In genomic region chr16:11691771-11692170, GRCh38 we compare ENCODE assay signal across 1 cellular context.
TF ChIP-seq lines count a peak whose summit lies in the region.

No MANE protein-coding gene starts in this region.

TF ChIP-seq in GM12878, 131 proteins besides CTCF, POLR2A, EP300 and RAD21:
- TF ChIP-seq ATF2 (IDR thresholded peaks at IDR 0.05; ENCODE audit: low read length) (no peak), PAX5 (IDR thresholded peaks at IDR 0.05; ENCODE audit: borderline replicate concordance, low read depth, low read length) (no peak), IKZF1 (conservative IDR thresholded peaks at IDR 0.05) (no peak), SREBF1 (IDR thresholded peaks at IDR 0.05; ENCODE audit: low read length) (no peak), FOXM1 (IDR thresholded peaks at IDR 0.05; ENCODE audit: low read depth, low read length) (no peak), IRF4 (IDR thresholded peaks at IDR 0.05; ENCODE audit: low read depth, low read length) (no peak), STAT3 (IDR thresholded peaks at IDR 0.05; ENCODE audit: low read depth, low read length) (no peak), CHD1 (IDR thresholded peaks at IDR 0.05; ENCODE audit: low read depth, low read length) (no peak), STAT1 (conservative IDR thresholded peaks at IDR 0.05) (no peak), ATF7 (IDR thresholded peaks at IDR 0.05; ENCODE audit: low read depth) (no peak), SIX5 (IDR thresholded peaks at IDR 0.05; ENCODE audit: low read depth, low read length, severe bottlenecking) (no peak), CEBPB (IDR thresholded peaks at IDR 0.05; ENCODE audit: borderline replicate concordance in 1 of 2, low read depth in 2 of 2, low read length in 2 of 2) (no peak), JUND (IDR thresholded peaks at IDR 0.05; ENCODE audit: low read depth, low read length) (no peak), EGR1 (IDR thresholded peaks at IDR 0.05; ENCODE audit: borderline replicate concordance in 1 of 2, low read depth in 2 of 2, low read length in 2 of 2) (no peak)
- TF ChIP-seq, protein P1, sequence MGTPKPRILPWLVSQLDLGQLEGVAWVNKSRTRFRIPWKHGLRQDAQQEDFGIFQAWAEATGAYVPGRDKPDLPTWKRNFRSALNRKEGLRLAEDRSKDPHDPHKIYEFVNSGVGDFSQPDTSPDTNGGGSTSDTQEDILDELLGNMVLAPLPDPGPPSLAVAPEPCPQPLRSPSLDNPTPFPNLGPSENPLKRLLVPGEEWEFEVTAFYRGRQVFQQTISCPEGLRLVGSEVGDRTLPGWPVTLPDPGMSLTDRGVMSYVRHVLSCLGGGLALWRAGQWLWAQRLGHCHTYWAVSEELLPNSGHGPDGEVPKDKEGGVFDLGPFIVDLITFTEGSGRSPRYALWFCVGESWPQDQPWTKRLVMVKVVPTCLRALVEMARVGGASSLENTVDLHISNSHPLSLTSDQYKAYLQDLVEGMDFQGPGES (IDR thresholded peaks at IDR 0.05): no peak
